1 cellular context compared by ENCODE assay signal in genomic region chr12:48995061-48995879, GRCh38.
A peak's percentile ranks its signal among the peaks of the same experiment; 100 is the strongest.
TF ChIP-seq lines count a peak whose summit lies in the region.

No MANE protein-coding gene starts in this region.

TF ChIP-seq in SK-N-SH, 30 proteins besides CTCF, POLR2A, EP300 and RAD21:
- TF ChIP-seq SMC3 (IDR thresholded peaks at IDR 0.05; ENCODE audit: low read depth, low read length): peak; percentile 60
- no peak for TF ChIP-seq TAF1 (IDR thresholded peaks at IDR 0.05; ENCODE audit: borderline replicate concordance, low read depth, low read length)
- no peak for TF ChIP-seq NFIC (IDR thresholded peaks at IDR 0.05; ENCODE audit: borderline replicate concordance)
- 0 out of 2 replicates have a peak, but pooled peaks have one; percentile 36 for TF ChIP-seq NRF1 (IDR thresholded peaks at IDR 0.05; ENCODE audit: low read depth, low read length)
- TF ChIP-seq FOXM1 (IDR thresholded peaks at IDR 0.05; ENCODE audit: low read depth): no peak
- 0 out of 2 replicates have a peak, but pooled peaks have one; percentile 24 for TF ChIP-seq MAX (IDR thresholded peaks at IDR 0.05; ENCODE audit: low read depth)
- peak; percentile 72 for TF ChIP-seq PBX3 (IDR thresholded peaks at IDR 0.05)
